Comparison of ENCODE assay signal across 9 cellular contexts in genomic region chr5:132011561-132012384, GRCh38. TPM values are rescaled to one million over a fixed set of nuclear protein-coding genes. Genes with fewer than 3 reads are reported as not detected.
A peak's percentile ranks its signal among the peaks of the same experiment; 100 is the strongest.
DNase-seq lines count a peak whose midpoint lies in the region; ATAC-seq and TF ChIP-seq lines count a peak whose summit lies in the region.
"Had no signal": no experiment of that assay in that cellular context is flagged by ENCODE, and none has a peak within 500 bp of the region (broad histone marks: within the 10 kb centered on the region; RNA-seq: fewer than 3 reads in every experiment).

ACSL6 (minus strand) TSS chr5:132011658; CDS start chr5:132011553, 105 bp downstream.

- H3K4me3 ChIP-seq in Jurkat, Clone E6-1 (ENCODE audit: low read length), result peak within 1 kb of the TSS; percentile 48
- peak within 1 kb of the TSS; percentile 39 for H3K4me3 ChIP-seq in fibroblast of villous mesenchyme (ENCODE audit: low read depth, low read length)

- H3K27ac Mint-ChIP-seq in neural crest cell (ENCODE audit: unreplicated experiment), result no peak within 1 kb of the TSS

- H3K4me3 Mint-ChIP-seq in neural crest cell, result peak within 1 kb of the TSS; percentile 85

- H3K4me1 Mint-ChIP-seq in neural crest cell, result peaks cover 11% of the 10 kb centered on the region

- no peaks in the 10 kb centered on the region for H3K36me3 Mint-ChIP-seq in neural crest cell (ENCODE audit: low read depth)

- peak; percentile 52 for DNase-seq in AG20443 (ENCODE audit: low spot score)
- no peak for DNase-seq in Jurkat, Clone E6-1 (ENCODE audit: low read depth, low spot score)
- DNase-seq in activated T-helper 9 cell treated with anti-CD3 and anti-CD28 coated beads, Interleukin-2, amount 50 U/mL, for 16 hours (ENCODE audit: low read depth), result peak; percentile 37
- DNase-seq in fibroblast of villous mesenchyme (ENCODE audit: low read depth), result no peak
- DNase-seq in neural crest cell (ENCODE audit: low read depth, low spot score), result peak; percentile 23
- DNase-seq in inferior parietal cortex (ENCODE audit: extremely low spot score), result no peak

- TF ChIP-seq CTCF in fibroblast of villous mesenchyme (IDR thresholded peaks at IDR 0.05; ENCODE audit: insufficient read depth, low read depth, low read length) (no peak), neural crest cell (conservative IDR thresholded peaks at IDR 0.05) (no peak)

- H3K27me3 Mint-ChIP-seq in neural crest cell (ENCODE audit: low read depth), result peaks cover 84% of the 10 kb centered on the region

- no peaks in the 10 kb centered on the region for H3K9me3 Mint-ChIP-seq in neural crest cell

- ATAC-seq in HG02571 (IDR thresholded peaks at IDR 0.05; ENCODE audit: unreplicated experiment) (no peak), HG03460 (IDR thresholded peaks at IDR 0.05; ENCODE audit: unreplicated experiment) (no peak)

RNA-seq across cellular contexts. Expression of gene ACSL6, which starts in this region (rescaled TPM):
- 8.5 TPM for polyA plus RNA-seq in Jurkat, Clone E6-1 (2012; ENCODE audit: insufficient read depth, insufficient read length)
- total RNA-seq in fibroblast of villous mesenchyme (0.43 TPM in 1 of 2 replicates, not detected in the other), neural crest cell (0.84 and 1.7 TPM in 2 replicates)
- total RNA-seq: glomerular endothelial cell had no signal

Comparison
In these comparisons a context has a peak if more than half of its experiments do, and no peak if none do; other contexts are left out.
1. DNase-seq: peak in AG20443 (single experiment), activated T-helper 9 cell treated with anti-CD3 and anti-CD28 coated beads, Interleukin-2, amount 50 U/mL, for 16 hours (single experiment) and neural crest cell (single experiment); none in Jurkat, Clone E6-1 (single experiment), fibroblast of villous mesenchyme (single experiment) and inferior parietal cortex (single experiment).